In the genomic region with DNA sequence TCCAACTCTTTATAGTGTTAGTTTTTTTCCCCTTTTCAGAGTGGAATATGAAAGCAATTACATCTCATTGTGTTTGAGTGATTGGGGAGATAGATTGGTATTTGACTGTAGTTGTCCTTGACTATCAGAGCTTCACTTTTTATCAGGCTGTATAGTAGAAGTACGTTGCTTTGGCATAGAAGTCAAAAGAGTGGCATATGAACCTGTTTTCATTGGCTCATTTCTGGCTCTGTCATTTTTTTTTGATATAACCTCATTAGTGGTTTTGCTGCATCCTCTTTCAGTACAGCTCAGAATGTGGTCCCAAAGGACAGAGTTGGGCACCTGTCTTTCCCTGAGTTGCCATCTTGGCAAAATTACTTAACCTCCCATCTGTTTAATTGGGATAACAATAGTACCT, we compare ENCODE assay signal across 8 cellular contexts. TPM values are rescaled to one million over a fixed set of nuclear protein-coding genes. Genes with fewer than 3 reads are reported as not detected.
DNase-seq lines count a peak whose midpoint lies in the region; ATAC-seq and TF ChIP-seq lines count a peak whose summit lies in the region.

No MANE protein-coding gene starts in this region.

- peaks cover 39% of the 10 kb centered on the region for H3K4me1 Mint-ChIP-seq in central memory CD8-positive, alpha-beta T cell

- H3K4me3 Mint-ChIP-seq in central memory CD8-positive, alpha-beta T cell, result peak overlapping the region; percentile 95

- peak overlapping the region; percentile 92 for H3K27ac Mint-ChIP-seq in central memory CD8-positive, alpha-beta T cell (ENCODE audit: low read depth)

- CTCF ChIA-PET in GM10248 (lab: Yijun Ruan, JAX), result interaction anchor here (0.9 to 2.0 kb wide), 9 partner anchors 11 to 47 kb away, joined by 3 to 7 read pairs (median 4); no protein-coding TSS in a partner anchor

- ATAC-seq in GM21619 (IDR thresholded peaks at IDR 0.05; ENCODE audit: unreplicated experiment) (peak; percentile 27), psoas muscle (no peak)
- no peak for ATAC-seq in central memory CD8-positive, alpha-beta T cell (replicated peaks; ENCODE audit: extremely low read depth, poor library complexity, severe bottlenecking)

- no peaks in the 10 kb centered on the region for H3K36me3 ChIP-seq in psoas muscle (ENCODE audit: insufficient read depth in 1 of 2, low read depth in 1 of 2)
- peaks cover 0 to 5% (median 0%) of the 10 kb centered on the region in 4 donors for H3K36me3 ChIP-seq in esophagus muscularis mucosa

- H3K4me3 ChIP-seq in NB4 (ENCODE audit: low read depth, low read length) (peak overlapping the region; percentile 93), psoas muscle (peak overlapping the region; percentile 92), esophagus muscularis mucosa (peak overlapping the region in 2 of 4 donors; percentile 9 to 75)

- TF ChIP-seq EP300 in esophagus muscularis mucosa (IDR thresholded peaks at IDR 0.05), result no peak

- H3K9me3 Mint-ChIP-seq in central memory CD8-positive, alpha-beta T cell, result no peaks in the 10 kb centered on the region

- TF ChIP-seq CTCF in GM10248 (IDR thresholded peaks at IDR 0.05; ENCODE audit: control extremely low read depth, extremely low read depth, low read depth, missing control alignments) (no peak), NB4 (IDR thresholded peaks at IDR 0.05; ENCODE audit: low read depth, low read length) (no peak), psoas muscle (IDR thresholded peaks at IDR 0.05) (no peak), esophagus muscularis mucosa (IDR thresholded peaks at IDR 0.05) (no peak)

- POLR2A ChIA-PET in GM10248 (lab: Yijun Ruan, JAX), result interaction anchor here (0.5 kb wide), 1 partner anchor 14 kb away, joined by 9 read pairs; no protein-coding TSS in a partner anchor

- no peak overlapping the region for H3K27ac ChIP-seq in psoas muscle
- H3K27ac ChIP-seq in esophagus muscularis mucosa (replicated peaks in 1 of 4), result no peak overlapping the region
- H3K27ac ChIP-seq in substantia nigra (ENCODE audit: low read depth, low read length, poor library complexity, severe bottlenecking), result no peak overlapping the region

- H3K36me3 Mint-ChIP-seq in central memory CD8-positive, alpha-beta T cell (ENCODE audit: insufficient read depth), result peaks cover 11% of the 10 kb centered on the region

- WGBS in psoas muscle, 3 donors, result 9 to 13% (median 13%) methylated on average over 1 of the region's 1 CpG
- 36% methylated on average over 1 of the region's 1 CpG for WGBS in esophagus muscularis mucosa

- no peaks in the 10 kb centered on the region for H3K9me3 ChIP-seq in psoas muscle
- H3K9me3 ChIP-seq in esophagus muscularis mucosa, result no peaks in the 10 kb centered on the region

- TF ChIP-seq POLR2A in NB4 (IDR thresholded peaks at IDR 0.05; ENCODE audit: extremely low read depth, insufficient read length) (no peak), esophagus muscularis mucosa (IDR thresholded peaks at IDR 0.05; ENCODE audit: low read depth) (no peak)

- H3K27me3 ChIP-seq in psoas muscle (ENCODE audit: insufficient read depth in 3 of 3, low read length in 2 of 3) (no peaks in the 10 kb centered on the region), esophagus muscularis mucosa (no peaks in the 10 kb centered on the region)

- peaks cover under 1% of the 10 kb centered on the region for H3K27me3 Mint-ChIP-seq in central memory CD8-positive, alpha-beta T cell

- H3K4me1 ChIP-seq in psoas muscle, result peaks cover 7% of the 10 kb centered on the region
- peaks cover 4 to 21% (median 15%) of the 10 kb centered on the region in 4 donors for H3K4me1 ChIP-seq in esophagus muscularis mucosa

- peak; percentile 45 for DNase-seq in GM10248 (ENCODE audit: extremely low spot score)
- peak; percentile 50 for DNase-seq in NB4 (ENCODE audit: low read depth)
- no peak for DNase-seq in central memory CD8-positive, alpha-beta T cell (ENCODE audit: low spot score in 2 of 2)
- no peak for DNase-seq in psoas muscle
- no peak for DNase-seq in DMS79 treated with DMSO at 0.1 percent for 48 hours (lab: John Stamatoyannopoulos, UW)
- no peak for DNase-seq in esophagus muscularis mucosa (ENCODE audit: extremely low spot score)
- DNase-seq in substantia nigra (lab: John Stamatoyannopoulos, UW), result no peak

- intact Hi-C loops in psoas muscle (cut with DNase I) (no loop called here), esophagus muscularis mucosa (cut with DNase I) (loop anchor here (10.0 kb wide), 1 partner anchor 331 kb away; a partner anchor contains a TSS)

RNA-seq across cellular contexts. Expression of a gene that starts 1.4 kb away (rescaled TPM):
- total RNA-seq in psoas muscle (10 to 100 TPM in 2 of 4 donors, 1 to 10 TPM in 2; 9.7 to 14.7 (median 10.7) TPM), esophagus muscularis mucosa (10 to 100 TPM; 11.2 to 21.9 (median 16.6) TPM)
- polyA plus RNA-seq in psoas muscle, result 10 to 100 TPM in 1 of 3 donors, 1 to 10 TPM in 2; 4.6 to 12.2 (median 8.1) TPM

RNA-seq across cellular contexts. Expression of a gene that starts 22.3 kb away (rescaled TPM):
- total RNA-seq in psoas muscle, result not detected
- not detected for polyA plus RNA-seq in psoas muscle
- not detected for total RNA-seq in esophagus muscularis mucosa

Comparison
In these comparisons a context has a peak if more than half of its experiments do, and no peak if none do; other contexts are left out.
1. DNase-seq: peak in GM10248 (single experiment) and NB4 (single experiment); none in central memory CD8-positive, alpha-beta T cell (0 of 2), psoas muscle (0 of 2), DMS79 treated with DMSO at 0.1 percent for 48 hours (single experiment), esophagus muscularis mucosa (single experiment) and substantia nigra (0 of 49).